In genomic region chr1:191086910-191087309, GRCh38 we compare ENCODE assay signal across 25 cellular contexts.
"Had no signal": no experiment of that assay in that cellular context is flagged by ENCODE, and none has a peak within 500 bp of the region (broad histone marks: within the 10 kb centered on the region; RNA-seq: fewer than 3 reads in every experiment).

No MANE protein-coding gene starts in this region.

- H3K9me3 ChIP-seq: colonic mucosa, gastrocnemius medialis, left lung, lower lobe of right lung, mucosa of descending colon had no signal

- H3K27ac ChIP-seq: colonic mucosa, epithelial cell of prostate, esophagus squamous epithelium, gastrocnemius medialis, heart right ventricle, left lung, lower lobe of right lung had no signal

- H3K36me3 ChIP-seq: colonic mucosa, esophagus squamous epithelium, gastrocnemius medialis, heart right ventricle, left lung, lower lobe of right lung had no signal

- H3K27me3 ChIP-seq: colonic mucosa, esophagus squamous epithelium, gastrocnemius medialis, heart right ventricle, left lung had no signal

- FAIRE-seq: islet of Langerhans, keratinocyte had no signal

- ATAC-seq: effector memory CD8-positive, alpha-beta T cell; esophagus mucosa; gastrocnemius medialis; heart right ventricle; left cardiac atrium; left lung; left ventricle myocardium superior; lower lobe of right lung; mucosa of descending colon had no signal

- DNase-seq: colonic mucosa; cortex of kidney; effector CD8-positive, alpha-beta T cell; effector memory CD8-positive, alpha-beta T cell; endodermal cell; erythroblast; esophagus squamous epithelium; foreskin fibroblast; foreskin melanocyte; gastrocnemius medialis; glutamatergic neuron; head of caudate nucleus; heart right ventricle; hippocampal formation; left cardiac atrium; left lung; left ventricle myocardium superior; lower lobe of right lung; mesenchymal stem cell; mucosa of descending colon; naive B cell had no signal

- H3K4me3 ChIP-seq: colonic mucosa, esophagus squamous epithelium, gastrocnemius medialis, heart right ventricle, left lung, lower lobe of right lung, mucosa of descending colon had no signal

- H3K4me1 ChIP-seq: colonic mucosa, esophagus squamous epithelium, gastrocnemius medialis, heart right ventricle, left lung, lower lobe of right lung had no signal
